ENCODE assay signal across 12 cellular contexts in genomic region chrX:79182616-79183015, GRCh38. TPM values are rescaled to one million over a fixed set of nuclear protein-coding genes. Genes with fewer than 3 reads are reported as not detected.
DNase-seq lines count a peak whose midpoint lies in the region; ATAC-seq and TF ChIP-seq lines count a peak whose summit lies in the region.
"Had no signal": no experiment of that assay in that cellular context is flagged by ENCODE, and none has a peak within 500 bp of the region (broad histone marks: within the 10 kb centered on the region; RNA-seq: fewer than 3 reads in every experiment).

No MANE protein-coding gene starts in this region.

- TF ChIP-seq POLR2A in spleen (IDR thresholded peaks at IDR 0.05) = no peak

- H3K27me3 ChIP-seq in spleen (replicated peaks in 1 of 7) = no peaks in the 10 kb centered on the region

- H3K27ac ChIP-seq in spleen = peak overlapping the region in 4 of 8 donors; percentile 23 to 59 (median 38)
- H3K27ac ChIP-seq: epithelial cell of prostate, RWPE1 had no signal

- H3K4me3 ChIP-seq in spleen = no peak overlapping the region

- intact Hi-C loops in spleen (cut with DNase I; ENCODE audit: low total_unique reads) = no loop called here

- POLR2A ChIA-PET in activated naive CD8-positive, alpha-beta T cell treated with anti-CD3 and anti-CD28 coated beads, Interleukin-2, amount 10 ng/mL, durations not matched to agents 7 days and 5 days (lab: Charles Lee) = interaction anchor here (1.2 to 1.7 kb wide), 4 partner anchors 13 to 237 kb away, joined by 3 to 4 read pairs (median 3); no protein-coding TSS in a partner anchor

- peaks cover 39% of the 10 kb centered on the region for H3K4me1 Mint-ChIP-seq in activated naive CD8-positive, alpha-beta T cell treated with anti-CD3 and anti-CD28 coated beads, Interleukin-2, amount 10 ng/mL, durations not matched to agents 7 days and 5 days

- H3K9me3 Mint-ChIP-seq in activated naive CD8-positive, alpha-beta T cell treated with anti-CD3 and anti-CD28 coated beads, Interleukin-2, amount 10 ng/mL, durations not matched to agents 7 days and 5 days = peaks cover 10% of the 10 kb centered on the region

- H3K4me1 ChIP-seq in spleen = peaks cover 0 to 23% (median 0%) of the 10 kb centered on the region in 6 donors

- ATAC-seq in GM18511 (IDR thresholded peaks at IDR 0.05; ENCODE audit: unreplicated experiment) (peak; percentile 90), GM21360 (IDR thresholded peaks at IDR 0.05; ENCODE audit: unreplicated experiment) (peak; percentile 94), HG03108 (IDR thresholded peaks at IDR 0.05; ENCODE audit: unreplicated experiment) (peak; percentile 85), left lobe of liver (no peak)
- ATAC-seq in activated naive CD8-positive, alpha-beta T cell treated with anti-CD3 and anti-CD28 coated beads, Interleukin-2, amount 10 ng/mL, durations not matched to agents 7 days and 5 days (ENCODE audit: low read depth) = peak; percentile 72

- peaks cover 0 to 3% (median 0%) of the 10 kb centered on the region in 8 donors for H3K9me3 ChIP-seq in spleen

- DNase-seq in activated naive CD8-positive, alpha-beta T cell treated with anti-CD3 and anti-CD28 coated beads, Interleukin-2, amount 10 ng/mL, durations not matched to agents 7 days and 5 days = no peak
- no peak for DNase-seq in spleen
- no peak for DNase-seq in middle frontal gyrus (ENCODE audit: extremely low spot score, low spot score)
- DNase-seq in cerebellum (ENCODE audit: low spot score) = no peak
- DNase-seq in left lobe of liver (ENCODE audit: low spot score) = no peak
- DNase-seq: activated CD8-positive, alpha-beta memory T cell treated with anti-CD3 and anti-CD28 coated beads, Interleukin-2, amount 50 U/mL, for 4 hours had no signal

- no peaks in the 10 kb centered on the region for H3K27me3 Mint-ChIP-seq in activated naive CD8-positive, alpha-beta T cell treated with anti-CD3 and anti-CD28 coated beads, Interleukin-2, amount 10 ng/mL, durations not matched to agents 7 days and 5 days

- peak overlapping the region; percentile 78 for H3K27ac Mint-ChIP-seq in activated naive CD8-positive, alpha-beta T cell treated with anti-CD3 and anti-CD28 coated beads, Interleukin-2, amount 10 ng/mL, durations not matched to agents 7 days and 5 days

- H3K36me3 ChIP-seq in spleen = no peaks in the 10 kb centered on the region

- peaks cover 21% of the 10 kb centered on the region for H3K36me3 Mint-ChIP-seq in activated naive CD8-positive, alpha-beta T cell treated with anti-CD3 and anti-CD28 coated beads, Interleukin-2, amount 10 ng/mL, durations not matched to agents 7 days and 5 days

- no peak for TF ChIP-seq CTCF in spleen (IDR thresholded peaks at IDR 0.05 in 8 of 11, conservative IDR thresholded peaks at IDR 0.05 in 3 of 11)

- peak overlapping the region; percentile 73 for H3K4me3 Mint-ChIP-seq in activated naive CD8-positive, alpha-beta T cell treated with anti-CD3 and anti-CD28 coated beads, Interleukin-2, amount 10 ng/mL, durations not matched to agents 7 days and 5 days

RNA-seq across cellular contexts. Expression of gene GPR174, which starts 38.1 kb away (rescaled TPM):
- total RNA-seq in activated naive CD8-positive, alpha-beta T cell treated with anti-CD3 and anti-CD28 coated beads, Interleukin-2, amount 10 ng/mL, durations not matched to agents 7 days and 5 days = 10 to 100 TPM; 56.1 to 59.4 TPM
- 10 to 100 TPM; 18.2 to 47.9 (median 23.3) TPM for total RNA-seq in spleen
- 1 to 10 TPM; 3.6 to 4.7 (median 3.9) TPM for polyA plus RNA-seq in spleen
- total RNA-seq in cerebellum = 0.09 TPM
- total RNA-seq in left lobe of liver = 0.10 TPM
- total RNA-seq: LHCN-M2 had no signal

Comparison
In these comparisons a context has a peak if more than half of its experiments do, and no peak if none do; other contexts are left out.
1. RNA of gene GPR174, which starts 38.1 kb away (total RNA-seq): 56.1 to 59.4 TPM in activated naive CD8-positive, alpha-beta T cell treated with anti-CD3 and anti-CD28 coated beads, Interleukin-2, amount 10 ng/mL, durations not matched to agents 7 days and 5 days and 18.2 to 47.9 TPM in spleen; 0.10 TPM in left lobe of liver (single experiment) and 0.09 TPM in cerebellum (single experiment); every median in the first group is over 10 times any median in the second.